1 cellular context compared by ENCODE assay signal in genomic region chr6:38214159-38214558, GRCh38.
TF ChIP-seq lines count a peak whose summit lies in the region.

No MANE protein-coding gene starts in this region.

TF ChIP-seq in IMR-90, 13 proteins besides CTCF, POLR2A, EP300 and RAD21:
- TF ChIP-seq, protein P1, sequence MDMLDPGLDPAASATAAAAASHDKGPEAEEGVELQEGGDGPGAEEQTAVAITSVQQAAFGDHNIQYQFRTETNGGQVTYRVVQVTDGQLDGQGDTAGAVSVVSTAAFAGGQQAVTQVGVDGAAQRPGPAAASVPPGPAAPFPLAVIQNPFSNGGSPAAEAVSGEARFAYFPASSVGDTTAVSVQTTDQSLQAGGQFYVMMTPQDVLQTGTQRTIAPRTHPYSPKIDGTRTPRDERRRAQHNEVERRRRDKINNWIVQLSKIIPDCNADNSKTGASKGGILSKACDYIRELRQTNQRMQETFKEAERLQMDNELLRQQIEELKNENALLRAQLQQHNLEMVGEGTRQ (IDR thresholded peaks at IDR 0.05; ENCODE audit: low read depth, low read length), result no peak
- no peak for TF ChIP-seq CEBPB (IDR thresholded peaks at IDR 0.05; ENCODE audit: low read depth, low read length)
- TF ChIP-seq MAZ (IDR thresholded peaks at IDR 0.05; ENCODE audit: borderline replicate concordance, low read depth, low read length), result no peak
- TF ChIP-seq CHD1 (IDR thresholded peaks at IDR 0.05; ENCODE audit: low read depth, low read length), result no peak
